ENCODE assay signal across 2 cellular contexts in genomic region chr2:240147382-240147781, GRCh38.
TF ChIP-seq lines count a peak whose summit lies in the region.

No MANE protein-coding gene starts in this region.

TF ChIP-seq in IMR-90, 13 proteins besides CTCF, POLR2A, EP300 and RAD21:
- no peak for TF ChIP-seq CEBPB (IDR thresholded peaks at IDR 0.05; ENCODE audit: low read depth, low read length)
- TF ChIP-seq BHLHE40 (IDR thresholded peaks at IDR 0.05; ENCODE audit: low read depth, low read length) = no peak
- TF ChIP-seq MAFK (IDR thresholded peaks at IDR 0.05; ENCODE audit: low read depth, low read length) = no peak
- TF ChIP-seq SMC3 (IDR thresholded peaks at IDR 0.05; ENCODE audit: low read depth, low read length) = no peak
- no peak for TF ChIP-seq RCOR1 (IDR thresholded peaks at IDR 0.05; ENCODE audit: insufficient replicate concordance, low read length)
- TF ChIP-seq MAZ (IDR thresholded peaks at IDR 0.05; ENCODE audit: borderline replicate concordance, low read depth, low read length) = no peak
- no peak for TF ChIP-seq CHD1 (IDR thresholded peaks at IDR 0.05; ENCODE audit: low read depth, low read length)
- no peak for TF ChIP-seq USF2 (IDR thresholded peaks at IDR 0.05; ENCODE audit: low read depth, low read length)
- TF ChIP-seq ELK1 (IDR thresholded peaks at IDR 0.05; ENCODE audit: borderline replicate concordance, low read depth, low read length) = no peak
- TF ChIP-seq FOS (IDR thresholded peaks at IDR 0.05; ENCODE audit: low read depth, low read length) = no peak
- TF ChIP-seq MXI1 (IDR thresholded peaks at IDR 0.05; ENCODE audit: borderline replicate concordance, low read depth, low read length) = no peak
- TF ChIP-seq NFE2L2 (IDR thresholded peaks at IDR 0.05; ENCODE audit: low read depth, low read length) = no peak
- no peak for TF ChIP-seq RFX5 (IDR thresholded peaks at IDR 0.05; ENCODE audit: low read depth, low read length)
TF ChIP-seq in IMR-90: peak in this region for 0.

TF ChIP-seq in H1, 55 proteins besides CTCF, POLR2A, EP300 and RAD21:
- TF ChIP-seq TEAD4 (IDR thresholded peaks at IDR 0.05; ENCODE audit: low read depth, low read length) (no peak), CHD1 (IDR thresholded peaks at IDR 0.05; ENCODE audit: low read depth, low read length) (no peak), USF2 (IDR thresholded peaks at IDR 0.05; ENCODE audit: low read length) (no peak), SIRT6 (IDR thresholded peaks at IDR 0.05; ENCODE audit: low read length) (no peak), HDAC2 (IDR thresholded peaks at IDR 0.05; ENCODE audit: borderline replicate concordance in 1 of 2, low read depth in 2 of 2, low read length in 2 of 2) (no peak), MAFK (IDR thresholded peaks at IDR 0.05; ENCODE audit: low read depth, low read length) (no peak), RXRA (IDR thresholded peaks at IDR 0.05; ENCODE audit: insufficient read depth, low read depth, low read length) (no peak), BCL11A (IDR thresholded peaks at IDR 0.05; ENCODE audit: low read depth in 2 of 2, low read length in 2 of 2) (no peak), KDM4A (IDR thresholded peaks at IDR 0.05; ENCODE audit: low read depth, low read length, severe bottlenecking) (no peak), NANOG (IDR thresholded peaks at IDR 0.05; ENCODE audit: insufficient read depth, low read depth, low read length, poor library complexity, severe bottlenecking) (no peak), SAP30 (IDR thresholded peaks at IDR 0.05; ENCODE audit: insufficient read depth, insufficient replicate concordance, low read length) (no peak), ZNF274 (IDR thresholded peaks at IDR 0.05; ENCODE audit: borderline replicate concordance, extremely low read depth, low read length) (no peak)
